Comparison of ENCODE assay signal across 9 cellular contexts in the genomic region with DNA sequence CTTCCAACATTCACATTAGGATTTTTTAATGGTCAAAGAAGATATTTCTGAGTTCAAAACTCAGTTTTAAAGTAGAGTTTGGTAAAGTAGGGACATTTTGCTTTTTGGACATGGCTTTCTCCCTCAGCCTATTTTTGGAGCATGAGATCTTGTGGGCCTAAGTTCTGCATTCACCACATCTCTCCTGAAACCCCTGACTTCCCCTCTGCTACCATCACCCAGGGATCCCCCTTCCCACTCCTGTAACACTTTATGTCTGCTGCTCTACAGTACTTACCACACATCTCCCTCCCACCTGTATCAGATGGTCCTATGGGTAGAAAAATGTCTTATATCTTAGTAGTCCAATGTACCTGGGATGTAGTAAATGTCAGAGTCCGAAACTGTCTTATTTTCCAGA. TPM values are rescaled to one million over a fixed set of nuclear protein-coding genes. Genes with fewer than 3 reads are reported as not detected.
A peak's percentile ranks its signal among the peaks of the same experiment; 100 is the strongest.
DNase-seq lines count a peak whose midpoint lies in the region; ATAC-seq and TF ChIP-seq lines count a peak whose summit lies in the region.
"Had no signal": no experiment of that assay in that cellular context is flagged by ENCODE, and none has a peak within 500 bp of the region (broad histone marks: within the 10 kb centered on the region; RNA-seq: fewer than 3 reads in every experiment).

No MANE protein-coding gene starts in this region.

- POLR2A ChIA-PET in activated CD4-positive, alpha-beta memory T cell treated with anti-CD3 and anti-CD28 coated beads, Interleukin-2, amount 10 ng/mL, durations not matched to agents 7 days and 5 days (lab: Charles Lee), result interaction anchor here (0.6 to 2.5 kb wide), 7 partner anchors 8 to 196 kb away, joined by 3 to 16 read pairs (median 5); a partner anchor contains a TSS

- H3K27me3 Mint-ChIP-seq in CD14-positive monocyte (ENCODE audit: low read depth in 3 of 3), result peaks cover 0 to 3% (median 0%) of the 10 kb centered on the region in 3 donors
- no peaks in the 10 kb centered on the region for H3K27me3 Mint-ChIP-seq in activated CD4-positive, alpha-beta memory T cell treated with anti-CD3 and anti-CD28 coated beads, Interleukin-2, amount 10 ng/mL, durations not matched to agents 7 days and 5 days

- peaks cover 79% of the 10 kb centered on the region for H3K4me1 Mint-ChIP-seq in CD14-positive monocyte
- H3K4me1 Mint-ChIP-seq in activated CD4-positive, alpha-beta memory T cell treated with anti-CD3 and anti-CD28 coated beads, Interleukin-2, amount 10 ng/mL, durations not matched to agents 7 days and 5 days, result peaks cover 53% of the 10 kb centered on the region

- peak; percentile 36 for ATAC-seq in GM18873 (IDR thresholded peaks at IDR 0.05; ENCODE audit: low FRiP score, unreplicated experiment)
- peak; percentile 62 for ATAC-seq in HG02973 (IDR thresholded peaks at IDR 0.05; ENCODE audit: unreplicated experiment)

- H3K9me3 Mint-ChIP-seq in CD14-positive monocyte, result no peaks in the 10 kb centered on the region
- H3K9me3 Mint-ChIP-seq in activated CD4-positive, alpha-beta memory T cell treated with anti-CD3 and anti-CD28 coated beads, Interleukin-2, amount 10 ng/mL, durations not matched to agents 7 days and 5 days, result no peaks in the 10 kb centered on the region

- intact Hi-C loops in CD14-positive monocyte (cut with micrococcal nuclease), result no loop called here

- peak overlapping the region; percentile 85 to 93 (median 91) for H3K27ac Mint-ChIP-seq in CD14-positive monocyte
- H3K27ac Mint-ChIP-seq in activated CD4-positive, alpha-beta memory T cell treated with anti-CD3 and anti-CD28 coated beads, Interleukin-2, amount 10 ng/mL, durations not matched to agents 7 days and 5 days, result peak overlapping the region; percentile 90

- H3K4me3 Mint-ChIP-seq in CD14-positive monocyte, result peak overlapping the region; percentile 24 to 48
- peak overlapping the region; percentile 64 for H3K4me3 Mint-ChIP-seq in activated CD4-positive, alpha-beta memory T cell treated with anti-CD3 and anti-CD28 coated beads, Interleukin-2, amount 10 ng/mL, durations not matched to agents 7 days and 5 days

- DNase-seq in CD14-positive monocyte (ENCODE audit: low spot score) (no peak), ureter (ENCODE audit: low spot score) (no peak), A172 (ENCODE audit: low spot score) (no peak), epidermal melanocyte (ENCODE audit: insufficient read length, low spot score) (no peak), NCI-H2227 treated with DMSO at 0.1 percent for 48 hours (lab: John Stamatoyannopoulos, UW) (no peak)
- no peak for DNase-seq in activated CD4-positive, alpha-beta memory T cell treated with anti-CD3 and anti-CD28 coated beads, Interleukin-2, amount 10 ng/mL, durations not matched to agents 7 days and 5 days
- DNase-seq: NCI-H1694 treated with DMSO at 0.1 percent for 48 hours had no signal

- no peaks in the 10 kb centered on the region for H3K36me3 Mint-ChIP-seq in CD14-positive monocyte
- peaks cover 5% of the 10 kb centered on the region for H3K36me3 Mint-ChIP-seq in activated CD4-positive, alpha-beta memory T cell treated with anti-CD3 and anti-CD28 coated beads, Interleukin-2, amount 10 ng/mL, durations not matched to agents 7 days and 5 days (ENCODE audit: low read depth)

- no peak for TF ChIP-seq CTCF in CD14-positive monocyte (IDR thresholded peaks at IDR 0.05)

- CTCF ChIA-PET in activated CD4-positive, alpha-beta memory T cell treated with anti-CD3 and anti-CD28 coated beads, Interleukin-2, amount 10 ng/mL, durations not matched to agents 7 days and 5 days (lab: Charles Lee), result interaction anchor here (0.7 to 4.1 kb wide), 5 partner anchors 12 to 332 kb away, joined by 3 to 20 read pairs (median 4); a partner anchor contains a TSS

RNA-seq across cellular contexts. Expression of a gene that starts 48.2 kb away (rescaled TPM):
- polyA plus RNA-seq in CD14-positive monocyte, result 10 to 100 TPM; 23.5 to 34.7 TPM
- total RNA-seq in activated CD4-positive, alpha-beta memory T cell treated with anti-CD3 and anti-CD28 coated beads, Interleukin-2, amount 10 ng/mL, durations not matched to agents 7 days and 5 days, result 10 to 100 TPM; 27.2 to 30.0 TPM
- total RNA-seq in ureter, result 19.9 TPM
- total RNA-seq in A172 (2014; rRNA removed; shearing (Covaris generic)), result 5.0 and 10.8 TPM in 2 replicates
